ENCODE assay signal across 8 cellular contexts in genomic region chr7:149261321-149261828, GRCh38. TPM values are rescaled to one million over a fixed set of nuclear protein-coding genes. Genes with fewer than 3 reads are reported as not detected.
DNase-seq lines count a peak whose midpoint lies in the region; ATAC-seq, FAIRE-seq and TF ChIP-seq lines count a peak whose summit lies in the region.

No MANE protein-coding gene starts in this region.

- TF ChIP-seq CTCF in AG10803 (conservative IDR thresholded peaks at IDR 0.05; ENCODE audit: low read length) (no peak), body of pancreas (IDR thresholded peaks at IDR 0.05) (no peak)

- DNase-seq in AG10803 (ENCODE audit: low read depth) (peak; percentile 51), MG63 (peak; percentile 39), body of pancreas (no peak), kidney tubule cell (ENCODE audit: low spot score) (peak; percentile 51), GM19239 (ENCODE audit: insufficient read length, low spot score) (no peak), NCI-H1417 treated with DMSO at 0.1 percent for 48 hours (lab: John Stamatoyannopoulos, UW) (no peak)

- WGBS in body of pancreas, 2 donors, result 4 to 9% methylated on average over 14 to 16 of the region's 16 CpGs

- H3K9me3 ChIP-seq in MG63 (no peaks in the 10 kb centered on the region), body of pancreas (no peaks in the 10 kb centered on the region), stomach smooth muscle (ENCODE audit: control insufficient read depth in 2 of 2, low read length in 2 of 2) (no peaks in the 10 kb centered on the region)

- H3K27ac ChIP-seq in body of pancreas, result peak overlapping the region; percentile 18 to 88 (median 80)
- peak overlapping the region; percentile 87 for H3K27ac ChIP-seq in stomach smooth muscle (ENCODE audit: low read length)

- H3K27me3 ChIP-seq in MG63 (no peaks in the 10 kb centered on the region), body of pancreas (no peaks in the 10 kb centered on the region), stomach smooth muscle (ENCODE audit: control insufficient read depth in 1 of 2, insufficient read depth in 2 of 2, low read length in 2 of 2) (no peaks in the 10 kb centered on the region)

- H3K4me1 ChIP-seq in body of pancreas, result peaks cover 21% of the 10 kb centered on the region
- peaks cover 17% of the 10 kb centered on the region for H3K4me1 ChIP-seq in stomach smooth muscle (ENCODE audit: control insufficient read depth, insufficient read depth, low read length)

- peak overlapping the region; percentile 78 to 91 for H3K9ac ChIP-seq in stomach smooth muscle (ENCODE audit: low read length in 2 of 2)

- no peak for FAIRE-seq in GM19239 (lab: Jason Lieb, UNC)

- no peak for TF ChIP-seq POLR2A in body of pancreas (IDR thresholded peaks at IDR 0.05)

- intact Hi-C loops in body of pancreas (cut with DNase I), result no loop called here

- ATAC-seq in GM18868 (IDR thresholded peaks at IDR 0.05; ENCODE audit: unreplicated experiment), result peak; percentile 6
- ATAC-seq in body of pancreas, result no peak

- peak overlapping the region; percentile 60 for H3K4me3 ChIP-seq in AG10803 (ENCODE audit: low read length)
- peak overlapping the region; percentile 65 for H3K4me3 ChIP-seq in MG63
- H3K4me3 ChIP-seq in body of pancreas, result peak overlapping the region in 1 of 2 donors; percentile 22
- H3K4me3 ChIP-seq in stomach smooth muscle (ENCODE audit: low read length in 2 of 2), result peak overlapping the region; percentile 73 to 75

- H3K36me3 ChIP-seq in MG63 (peaks cover 6% of the 10 kb centered on the region), body of pancreas (replicated peaks in 1 of 2; ENCODE audit: insufficient read depth in 1 of 2, low read depth in 2 of 2) (no peaks in the 10 kb centered on the region), stomach smooth muscle (ENCODE audit: control insufficient read depth in 2 of 2, insufficient read depth in 2 of 2, low read length in 2 of 2) (peaks cover 12% of the 10 kb centered on the region in 2 donors)

RNA-seq across cellular contexts. Expression of gene ZNF783, which starts 0.6 kb away (rescaled TPM):
- total RNA-seq in MG63 (2014; rRNA removed; shearing (Covaris generic); ENCODE audit: low replicate concordance), result 4.8 and 6.2 TPM in 2 replicates
- total RNA-seq in body of pancreas, result 10 to 100 TPM; 12.5 to 17.5 TPM

RNA-seq across cellular contexts. Expression of gene ZNF212, which starts 21.9 kb away (rescaled TPM):
- total RNA-seq in MG63 (2014; rRNA removed; shearing (Covaris generic); ENCODE audit: low replicate concordance), result 4.3 and 8.0 TPM in 2 replicates
- total RNA-seq in body of pancreas, result 1 to 10 TPM; 5.7 to 6.6 TPM

Comparison
In these comparisons a context has a peak if more than half of its experiments do, and no peak if none do; other contexts are left out.
1. DNase-seq: peak in AG10803 (single experiment), MG63 (single experiment) and kidney tubule cell (single experiment); none in body of pancreas (0 of 4), GM19239 (single experiment) and NCI-H1417 treated with DMSO at 0.1 percent for 48 hours (single experiment).